In the genomic region with DNA sequence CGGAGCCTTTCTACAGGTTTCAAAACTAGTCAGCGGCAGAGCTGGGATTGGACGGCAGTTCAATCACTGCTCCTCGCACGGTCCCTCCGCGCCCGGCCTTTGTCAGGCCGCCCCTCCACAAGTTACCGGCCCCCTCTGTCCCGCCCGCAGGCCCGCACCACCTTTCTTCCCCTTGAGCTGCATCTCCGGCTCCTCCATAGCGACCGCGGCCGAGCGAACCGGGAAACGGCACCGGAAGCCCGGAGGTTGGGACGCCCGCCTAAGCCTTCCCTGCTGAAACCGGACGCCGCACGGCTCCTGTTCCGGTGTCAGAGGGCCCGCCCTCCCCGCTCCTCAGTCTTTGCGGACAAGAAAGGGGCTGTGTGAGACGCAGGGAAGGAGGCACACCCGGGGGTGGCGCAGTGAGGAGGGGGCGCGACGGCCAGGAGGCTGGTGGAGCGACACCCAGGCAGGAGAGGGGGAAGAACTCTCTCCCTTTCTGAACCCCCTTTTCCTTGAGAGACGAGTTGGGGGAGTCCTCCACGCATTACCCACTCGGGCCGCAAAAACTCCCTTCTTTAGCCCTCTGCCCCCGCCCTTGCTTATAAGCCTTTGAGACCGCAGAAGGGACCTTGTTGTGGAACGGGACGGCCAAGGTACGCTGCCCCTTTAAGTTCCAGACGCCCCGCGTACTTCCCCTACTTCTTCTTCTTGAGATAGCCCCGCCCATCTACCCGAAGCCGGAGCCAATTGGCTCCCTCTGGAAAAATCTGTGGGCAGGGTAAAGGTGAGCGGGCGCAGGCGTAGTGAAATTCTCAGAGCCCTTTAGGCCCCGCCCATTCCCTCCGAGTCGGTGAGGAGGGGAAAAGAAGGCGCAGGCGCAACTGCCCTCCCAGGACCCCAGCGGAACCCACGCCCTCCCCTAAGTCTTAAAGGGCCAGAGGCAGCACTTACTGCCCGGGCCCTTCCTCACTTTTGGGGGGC, we compare ENCODE assay signal across 8 cellular contexts.
DNase-seq lines count a peak whose midpoint lies in the region; ATAC-seq lines count a peak whose summit lies in the region.

A gene (minus strand): TSS at position 233 of the 963 bp plus-strand sequence. CDS start 35 bp downstream, at position 198.
A gene with protein sequence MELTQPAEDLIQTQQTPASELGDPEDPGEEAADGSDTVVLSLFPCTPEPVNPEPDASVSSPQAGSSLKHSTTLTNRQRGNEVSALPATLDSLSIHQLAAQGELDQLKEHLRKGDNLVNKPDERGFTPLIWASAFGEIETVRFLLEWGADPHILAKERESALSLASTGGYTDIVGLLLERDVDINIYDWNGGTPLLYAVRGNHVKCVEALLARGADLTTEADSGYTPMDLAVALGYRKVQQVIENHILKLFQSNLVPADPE (plus strand): TSS at position 339 of the 963 bp plus-strand sequence. CDS start 1,689 bp downstream, outside the sequence.

- DNase-seq in C1 segment of cervical spinal cord (lab: John Stamatoyannopoulos, UW) = peak; percentile 83 to 99 (median 98)
- peak; percentile 98 for DNase-seq in NCI-H748 treated with DMSO at 0.1 percent for 48 hours (lab: John Stamatoyannopoulos, UW)
- peak; percentile 94 to 99 for DNase-seq in activated CD4-positive, alpha-beta T cell treated with anti-CD3 and anti-CD28 coated beads, Interleukin-2, amount 50 U/mL, for 24 hours (ENCODE audit: low read depth in 1 of 2, low spot score in 1 of 2)
- peak; percentile 99 for DNase-seq in dedifferentiated amniotic fluid mesenchymal stem cell (ENCODE audit: extremely low spot score)
- DNase-seq in left kidney (ENCODE audit: low read depth, low spot score) = peak; percentile 100
- DNase-seq in stimulated activated CD4-positive, alpha-beta T cell treated with anti-CD3 and anti-CD28 coated beads, Interleukin-2, amount 100 ng/mL, for 24 hours = peak; percentile 99

- ATAC-seq in GM19372 (IDR thresholded peaks at IDR 0.05; ENCODE audit: low read depth, unreplicated experiment) = peak; percentile 92
- ATAC-seq in HG03558 (IDR thresholded peaks at IDR 0.05; ENCODE audit: extremely low read depth, unreplicated experiment) = peak; percentile 59

Comparison
In these comparisons a context has a peak if more than half of its experiments do, and no peak if none do; other contexts are left out.
1. Peak in every context shown above with its lines: DNase-seq and ATAC-seq.